Comparison of ENCODE assay signal across 28 cellular contexts in genomic region chr5:68429510-68429909, GRCh38.
"Had no signal": no experiment of that assay in that cellular context is flagged by ENCODE, and none has a peak within 500 bp of the region (broad histone marks: within the 10 kb centered on the region; RNA-seq: fewer than 3 reads in every experiment).

No MANE protein-coding gene starts in this region.

- H3K27ac Mint-ChIP-seq: activated CD8-positive, alpha-beta T cell treated with anti-CD3 and anti-CD28 coated beads for 36 hours; activated naive CD4-positive, alpha-beta T cell treated with anti-CD3 and anti-CD28 coated beads for 36 hours; activated naive CD4-positive, alpha-beta T cell treated with anti-CD3 and anti-CD28 coated beads, Interleukin-2, amount 50 U/mL, for 24 hours; activated naive CD8-positive, alpha-beta T cell treated with anti-CD3 and anti-CD28 coated beads for 36 hours; activated naive CD8-positive, alpha-beta T cell treated with anti-CD3 and anti-CD28 coated beads, Interleukin-2, amount 50 U/mL, for 24 hours; activated T-helper 2 cell treated with anti-CD3 and anti-CD28 coated beads, Interferon-gamma antibody, Interleukin-2, Interleukin-4, amounts not matched to agents 10 μg/mL and 5 μg/mL and 100 μg/mL, durations not matched to agents 14 hours and 24 hours and 36 hours; brain; endodermal cell had no signal

- H3K9me3 Mint-ChIP-seq: activated CD8-positive, alpha-beta T cell treated with anti-CD3 and anti-CD28 coated beads for 36 hours; activated naive CD4-positive, alpha-beta T cell treated with anti-CD3 and anti-CD28 coated beads for 36 hours; activated naive CD4-positive, alpha-beta T cell treated with anti-CD3 and anti-CD28 coated beads, Interleukin-2, amount 50 U/mL, for 24 hours; activated T-cell treated with anti-CD3 and anti-CD28 coated beads, Interleukin-2, amount 50 U/mL, for 4 hours; brain; endodermal cell had no signal

- H3K4me3 Mint-ChIP-seq: activated CD8-positive, alpha-beta T cell treated with anti-CD3 and anti-CD28 coated beads for 36 hours; activated naive CD4-positive, alpha-beta T cell treated with anti-CD3 and anti-CD28 coated beads for 36 hours; activated naive CD4-positive, alpha-beta T cell treated with anti-CD3 and anti-CD28 coated beads, Interleukin-2, amount 50 U/mL, for 24 hours; activated naive CD8-positive, alpha-beta T cell treated with anti-CD3 and anti-CD28 coated beads for 36 hours; activated naive CD8-positive, alpha-beta T cell treated with anti-CD3 and anti-CD28 coated beads, Interleukin-2, amount 50 U/mL, for 24 hours; activated T-cell treated with anti-CD3 and anti-CD28 coated beads, Interleukin-2, amount 50 U/mL, for 4 hours; brain; endodermal cell had no signal

- H3K9me3 ChIP-seq: adrenal gland, ascending aorta, breast epithelium, colonic mucosa had no signal

- H3K4me3 ChIP-seq: adrenal gland, ascending aorta, breast epithelium, cardiac muscle cell, colonic mucosa had no signal

- H3K27me3 Mint-ChIP-seq: activated CD8-positive, alpha-beta T cell treated with anti-CD3 and anti-CD28 coated beads for 36 hours; activated naive CD4-positive, alpha-beta T cell treated with anti-CD3 and anti-CD28 coated beads, Interleukin-2, amount 50 U/mL, for 24 hours; activated naive CD8-positive, alpha-beta T cell treated with anti-CD3 and anti-CD28 coated beads for 36 hours had no signal

- H3K36me3 Mint-ChIP-seq: activated naive CD4-positive, alpha-beta T cell treated with anti-CD3 and anti-CD28 coated beads, Interleukin-2, amount 50 U/mL, for 24 hours; brain had no signal

- H3K27me3 ChIP-seq: adrenal gland, ascending aorta, breast epithelium, cardiac muscle cell, colonic mucosa had no signal

- DNase-seq: activated CD4-positive, alpha-beta T cell treated with anti-CD3 and anti-CD28 coated beads for 4 hours; activated CD4-positive, alpha-beta T cell treated with anti-CD3 and anti-CD28 coated beads, Interleukin-2, amount 50 U/mL, for 1 hour; activated CD4-positive, alpha-beta T cell treated with anti-CD3 and anti-CD28 coated beads, Interleukin-2, amount 50 U/mL, for 48 hours; activated CD4-positive, CD25-positive, alpha-beta regulatory T cell; activated CD4-positive, CD25-positive, alpha-beta regulatory T cell treated with anti-CD3 and anti-CD28 coated beads, Interleukin-2, amount 50 U/mL, for 72 hours; activated CD8-positive, alpha-beta memory T cell treated with anti-CD3 and anti-CD28 coated beads for 24 hours; activated CD8-positive, alpha-beta T cell treated with anti-CD3 and anti-CD28 coated beads for 36 hours; activated effector memory CD4-positive, alpha-beta T cell treated with anti-CD3 and anti-CD28 coated beads, Interleukin-2, amount 50 U/mL, for 16 hours; activated naive CD4-positive, alpha-beta T cell treated with anti-CD3 and anti-CD28 coated beads for 36 hours; activated naive CD8-positive, alpha-beta T cell treated with anti-CD3 and anti-CD28 coated beads for 36 hours; activated naive CD8-positive, alpha-beta T cell treated with anti-CD3 and anti-CD28 coated beads, Interleukin-2, amount 50 U/mL, for 24 hours; activated T-cell treated with anti-CD3 and anti-CD28 coated beads, Interleukin-2, amount 50 U/mL, for 4 hours; adrenal gland; central memory CD4-positive, alpha-beta T cell; cerebellar nuclear complex; colonic mucosa; effector memory CD4-positive, alpha-beta T cell; endodermal cell; foreskin fibroblast; T-helper 2 cell had no signal

- H3K36me3 ChIP-seq: adrenal gland, ascending aorta, breast epithelium, cardiac muscle cell, colonic mucosa had no signal

- H3K27ac ChIP-seq: adrenal gland, ascending aorta, cardiac muscle cell, colonic mucosa had no signal

- FAIRE-seq: frontal cortex had no signal

- ATAC-seq: activated CD8-positive, alpha-beta T cell treated with anti-CD3 and anti-CD28 coated beads for 36 hours; activated naive CD8-positive, alpha-beta T cell treated with anti-CD3 and anti-CD28 coated beads, Interleukin-2, amount 50 U/mL, for 24 hours; activated T-cell treated with anti-CD3 and anti-CD28 coated beads, Interleukin-2, amount 50 U/mL, for 4 hours; esophagus mucosa had no signal
